ENCODE assay signal across 8 cellular contexts in the genomic region with DNA sequence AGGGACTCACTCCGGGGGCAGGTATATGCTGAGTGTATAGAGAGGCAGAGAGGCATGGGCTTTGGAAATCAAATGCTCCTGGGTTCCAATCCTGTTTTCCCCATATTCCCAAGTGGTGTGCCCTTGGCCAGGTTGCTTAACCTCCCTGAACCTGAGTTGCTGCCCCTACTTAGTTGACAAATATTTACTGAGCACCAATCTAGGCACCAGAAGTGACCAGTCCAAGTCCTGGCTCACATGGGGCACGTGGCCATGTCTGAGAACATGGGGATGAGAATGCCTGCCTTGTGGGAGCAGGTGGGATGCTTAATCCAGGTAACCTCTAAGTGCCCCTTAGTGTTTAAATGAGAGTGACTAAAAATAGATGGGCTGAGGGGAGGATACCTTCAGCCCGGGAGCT. TPM values are rescaled to one million over a fixed set of nuclear protein-coding genes. Genes with fewer than 3 reads are reported as not detected.
DNase-seq lines count a peak whose midpoint lies in the region; ATAC-seq and TF ChIP-seq lines count a peak whose summit lies in the region.

No MANE protein-coding gene starts in this region.

- TF ChIP-seq CTCF in astrocyte of the cerebellum (IDR thresholded peaks at IDR 0.05; ENCODE audit: low read depth, low read length, missing control alignments) (no peak), lower lobe of right lung (IDR thresholded peaks at IDR 0.05) (no peak), type B pancreatic cell (conservative IDR thresholded peaks at IDR 0.05) (no peak)

- ATAC-seq in lower lobe of right lung, result no peak
- no peak for ATAC-seq in GM19035 (IDR thresholded peaks at IDR 0.05; ENCODE audit: unreplicated experiment)

- H3K4me3 ChIP-seq in astrocyte of the cerebellum (ENCODE audit: low read depth, low read length) (peak overlapping the region; percentile 84), lower lobe of right lung (peak overlapping the region; percentile 94)

- H3K4me1 ChIP-seq in lower lobe of right lung, result peaks cover 82% of the 10 kb centered on the region

- in situ Hi-C loops in astrocyte of the cerebellum (cut with HindIII; ENCODE audit: low sequenced_read_pairs) (no loop called here), G401 (cut with HindIII; ENCODE audit: low sequenced_read_pairs) (no loop called here)

- H3K4me1 Mint-ChIP-seq in activated naive CD4-positive, alpha-beta T cell treated with anti-CD3 and anti-CD28 coated beads for 36 hours (ENCODE audit: low read depth), result peaks cover 42% of the 10 kb centered on the region
- H3K4me1 Mint-ChIP-seq in type B pancreatic cell (ENCODE audit: unreplicated experiment), result peaks cover 50% of the 10 kb centered on the region

- H3K36me3 Mint-ChIP-seq in activated naive CD4-positive, alpha-beta T cell treated with anti-CD3 and anti-CD28 coated beads for 36 hours (ENCODE audit: low read depth), result peaks cover 50% of the 10 kb centered on the region
- peaks cover 4% of the 10 kb centered on the region for H3K36me3 Mint-ChIP-seq in type B pancreatic cell

- DNase-seq in activated naive CD4-positive, alpha-beta T cell treated with anti-CD3 and anti-CD28 coated beads for 36 hours, result no peak
- no peak for DNase-seq in activated naive CD4-positive, alpha-beta T cell treated with anti-CD3 and anti-CD28 coated beads, Interleukin-2, amount 50 U/mL, for 16 hours
- DNase-seq in astrocyte of the cerebellum (ENCODE audit: low read depth) (no peak), lower lobe of right lung (no peak), type B pancreatic cell (ENCODE audit: extremely low spot score, unreplicated experiment) (no peak), G401 (ENCODE audit: low spot score) (no peak), Kasumi-1 (lab: John Stamatoyannopoulos, UW) (no peak)

- intact Hi-C loops in activated naive CD4-positive, alpha-beta T cell treated with anti-CD3 and anti-CD28 coated beads for 36 hours (cut with micrococcal nuclease), result loop anchor here (1.0 to 5.0 kb wide), 7 partner anchors 12 to 422 kb away; a partner anchor contains a TSS
- intact Hi-C loops in lower lobe of right lung (cut with DNase I), result no loop called here

- no peaks in the 10 kb centered on the region for H3K27me3 Mint-ChIP-seq in activated naive CD4-positive, alpha-beta T cell treated with anti-CD3 and anti-CD28 coated beads for 36 hours (ENCODE audit: low read depth)
- no peaks in the 10 kb centered on the region for H3K27me3 Mint-ChIP-seq in type B pancreatic cell

- no peaks in the 10 kb centered on the region for H3K9me3 ChIP-seq in lower lobe of right lung

- H3K27me3 ChIP-seq in lower lobe of right lung (ENCODE audit: low read depth), result no peaks in the 10 kb centered on the region

- peaks cover 38% of the 10 kb centered on the region for H3K36me3 ChIP-seq in lower lobe of right lung

- CTCF ChIA-PET in activated naive CD4-positive, alpha-beta T cell treated with anti-CD3 and anti-CD28 coated beads for 36 hours (lab: Charles Lee), result interaction anchor here (1.0 to 1.1 kb wide), 2 partner anchors 9 to 66 kb away, joined by 3 read pairs; no protein-coding TSS in a partner anchor

- peak overlapping the region; percentile 92 for H3K4me3 Mint-ChIP-seq in activated naive CD4-positive, alpha-beta T cell treated with anti-CD3 and anti-CD28 coated beads for 36 hours
- peak overlapping the region; percentile 76 for H3K4me3 Mint-ChIP-seq in type B pancreatic cell

- H3K27ac ChIP-seq in lower lobe of right lung, result peak overlapping the region; percentile 90

- H3K27ac Mint-ChIP-seq in activated naive CD4-positive, alpha-beta T cell treated with anti-CD3 and anti-CD28 coated beads for 36 hours, result peak overlapping the region; percentile 98
- H3K27ac Mint-ChIP-seq in type B pancreatic cell, result peak overlapping the region; percentile 43

- no peaks in the 10 kb centered on the region for H3K9me3 Mint-ChIP-seq in activated naive CD4-positive, alpha-beta T cell treated with anti-CD3 and anti-CD28 coated beads for 36 hours
- no peaks in the 10 kb centered on the region for H3K9me3 Mint-ChIP-seq in type B pancreatic cell

RNA-seq across cellular contexts. Expression of a gene that starts 4.2 kb away (rescaled TPM):
- total RNA-seq in activated naive CD4-positive, alpha-beta T cell treated with anti-CD3 and anti-CD28 coated beads for 36 hours, result 100 to 1,000 TPM; 281 to 290 TPM
- total RNA-seq in lower lobe of right lung (69.5 TPM), type B pancreatic cell (ENCODE audit: low replicate concordance) (16.9 and 21.1 TPM in 2 replicates)
- 72.7 and 90.1 TPM in 2 replicates for total RNA-seq in G401 (2014; rRNA removed; shearing (Covaris generic))

RNA-seq across cellular contexts. Expression of a gene that starts 22.7 kb away (rescaled TPM):
- total RNA-seq in activated naive CD4-positive, alpha-beta T cell treated with anti-CD3 and anti-CD28 coated beads for 36 hours, result 10 to 100 TPM; 69.0 to 73.1 TPM
- 90.9 TPM for total RNA-seq in lower lobe of right lung
- 44.7 and 54.8 TPM in 2 replicates for total RNA-seq in type B pancreatic cell (ENCODE audit: low replicate concordance)
- total RNA-seq in G401 (2014; rRNA removed; shearing (Covaris generic)), result 16.3 and 43.0 TPM in 2 replicates
